In the genomic region with DNA sequence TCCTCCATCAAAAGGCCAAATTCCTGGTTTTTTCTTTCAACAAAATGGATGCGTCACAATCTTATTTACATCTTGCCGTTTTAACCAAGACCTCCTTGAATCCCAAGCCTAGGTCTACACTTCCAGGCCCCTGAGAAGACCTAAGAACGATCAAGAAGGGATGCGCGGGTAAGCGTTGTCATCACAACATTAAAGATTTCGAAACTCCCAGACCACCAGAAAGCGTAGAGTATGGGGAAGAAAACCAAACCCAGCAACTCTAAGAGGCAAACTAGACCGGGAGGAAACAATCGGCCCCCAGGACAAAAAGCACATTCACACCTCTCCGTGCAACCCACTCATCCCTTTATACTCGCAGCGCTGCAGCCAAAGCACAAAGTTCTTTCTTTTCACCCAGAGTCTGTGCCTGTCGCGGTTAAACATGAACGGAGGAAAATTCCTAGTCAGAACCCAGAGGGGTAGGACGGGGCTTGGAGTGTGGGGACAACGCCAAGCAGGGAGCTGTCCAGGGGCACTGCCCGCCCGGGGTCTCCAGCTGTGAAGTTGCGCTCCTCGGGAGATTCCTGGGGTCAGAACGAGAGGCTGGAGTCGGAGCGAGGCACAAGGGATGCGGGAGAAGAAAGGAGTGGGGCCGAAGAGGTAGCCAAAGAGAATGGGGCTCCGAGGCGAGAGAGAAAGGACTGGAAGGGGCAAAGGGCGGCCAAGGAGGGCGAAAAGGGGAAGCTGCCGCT, we compare ENCODE assay signal across 1 cellular context.
TF ChIP-seq lines count a peak whose summit lies in the region.

No MANE protein-coding gene starts in this region.

TF ChIP-seq in HepG2, 621 proteins besides CTCF, POLR2A, EP300 and RAD21 (continued from another document):
- TF ChIP-seq MAFF (IDR thresholded peaks at IDR 0.05; ENCODE audit: low read depth, low read length) = no peak
- peak; percentile 17; the same call in 1 of the 2 replicates for TF ChIP-seq ZNF335 (CRISPR knock-in tag; IDR thresholded peaks at IDR 0.05)
- TF ChIP-seq ZNF230 (CRISPR knock-in tag; IDR thresholded peaks at IDR 0.05) = no peak; the same call in 1 of the 2 replicates
- TF ChIP-seq NAIF1 (CRISPR knock-in tag; IDR thresholded peaks at IDR 0.05; ENCODE audit: borderline replicate concordance) = 0 out of 2 replicates have a peak, but pooled peaks have one; percentile 54
- TF ChIP-seq, protein P1, sequence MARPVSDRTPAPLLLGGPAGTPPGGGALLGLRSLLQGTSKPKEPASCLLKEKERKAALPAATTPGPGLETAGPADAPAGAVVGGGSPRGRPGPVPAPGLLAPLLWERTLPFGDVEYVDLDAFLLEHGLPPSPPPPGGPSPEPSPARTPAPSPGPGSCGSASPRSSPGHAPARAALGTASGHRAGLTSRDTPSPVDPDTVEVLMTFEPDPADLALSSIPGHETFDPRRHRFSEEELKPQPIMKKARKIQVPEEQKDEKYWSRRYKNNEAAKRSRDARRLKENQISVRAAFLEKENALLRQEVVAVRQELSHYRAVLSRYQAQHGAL (CRISPR knock-in tag; IDR thresholded peaks at IDR 0.05; ENCODE audit: not compliant biosample characterization) = no peak
- TF ChIP-seq, protein P2, sequence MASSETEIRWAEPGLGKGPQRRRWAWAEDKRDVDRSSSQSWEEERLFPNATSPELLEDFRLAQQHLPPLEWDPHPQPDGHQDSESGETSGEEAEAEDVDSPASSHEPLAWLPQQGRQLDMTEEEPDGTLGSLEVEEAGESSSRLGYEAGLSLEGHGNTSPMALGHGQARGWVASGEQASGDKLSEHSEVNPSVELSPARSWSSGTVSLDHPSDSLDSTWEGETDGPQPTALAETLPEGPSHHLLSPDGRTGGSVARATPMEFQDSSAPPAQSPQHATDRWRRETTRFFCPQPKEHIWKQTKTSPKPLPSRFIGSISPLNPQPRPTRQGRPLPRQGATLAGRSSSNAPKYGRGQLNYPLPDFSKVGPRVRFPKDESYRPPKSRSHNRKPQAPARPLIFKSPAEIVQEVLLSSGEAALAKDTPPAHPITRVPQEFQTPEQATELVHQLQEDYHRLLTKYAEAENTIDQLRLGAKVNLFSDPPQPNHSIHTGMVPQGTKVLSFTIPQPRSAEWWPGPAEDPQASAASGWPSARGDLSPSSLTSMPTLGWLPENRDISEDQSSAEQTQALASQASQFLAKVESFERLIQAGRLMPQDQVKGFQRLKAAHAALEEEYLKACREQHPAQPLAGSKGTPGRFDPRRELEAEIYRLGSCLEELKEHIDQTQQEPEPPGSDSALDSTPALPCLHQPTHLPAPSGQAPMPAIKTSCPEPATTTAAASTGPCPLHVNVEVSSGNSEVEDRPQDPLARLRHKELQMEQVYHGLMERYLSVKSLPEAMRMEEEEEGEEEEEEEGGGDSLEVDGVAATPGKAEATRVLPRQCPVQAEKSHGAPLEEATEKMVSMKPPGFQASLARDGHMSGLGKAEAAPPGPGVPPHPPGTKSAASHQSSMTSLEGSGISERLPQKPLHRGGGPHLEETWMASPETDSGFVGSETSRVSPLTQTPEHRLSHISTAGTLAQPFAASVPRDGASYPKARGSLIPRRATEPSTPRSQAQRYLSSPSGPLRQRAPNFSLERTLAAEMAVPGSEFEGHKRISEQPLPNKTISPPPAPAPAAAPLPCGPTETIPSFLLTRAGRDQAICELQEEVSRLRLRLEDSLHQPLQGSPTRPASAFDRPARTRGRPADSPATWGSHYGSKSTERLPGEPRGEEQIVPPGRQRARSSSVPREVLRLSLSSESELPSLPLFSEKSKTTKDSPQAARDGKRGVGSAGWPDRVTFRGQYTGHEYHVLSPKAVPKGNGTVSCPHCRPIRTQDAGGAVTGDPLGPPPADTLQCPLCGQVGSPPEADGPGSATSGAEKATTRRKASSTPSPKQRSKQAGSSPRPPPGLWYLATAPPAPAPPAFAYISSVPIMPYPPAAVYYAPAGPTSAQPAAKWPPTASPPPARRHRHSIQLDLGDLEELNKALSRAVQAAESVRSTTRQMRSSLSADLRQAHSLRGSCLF (CRISPR knock-in tag; IDR thresholded peaks at IDR 0.05; ENCODE audit: borderline replicate concordance) = peak; percentile 7; the same call in 1 of the 2 replicates
- TF ChIP-seq ZNF382 (CRISPR knock-in tag; IDR thresholded peaks at IDR 0.05; ENCODE audit: borderline replicate concordance) = no peak
- TF ChIP-seq, protein P3, sequence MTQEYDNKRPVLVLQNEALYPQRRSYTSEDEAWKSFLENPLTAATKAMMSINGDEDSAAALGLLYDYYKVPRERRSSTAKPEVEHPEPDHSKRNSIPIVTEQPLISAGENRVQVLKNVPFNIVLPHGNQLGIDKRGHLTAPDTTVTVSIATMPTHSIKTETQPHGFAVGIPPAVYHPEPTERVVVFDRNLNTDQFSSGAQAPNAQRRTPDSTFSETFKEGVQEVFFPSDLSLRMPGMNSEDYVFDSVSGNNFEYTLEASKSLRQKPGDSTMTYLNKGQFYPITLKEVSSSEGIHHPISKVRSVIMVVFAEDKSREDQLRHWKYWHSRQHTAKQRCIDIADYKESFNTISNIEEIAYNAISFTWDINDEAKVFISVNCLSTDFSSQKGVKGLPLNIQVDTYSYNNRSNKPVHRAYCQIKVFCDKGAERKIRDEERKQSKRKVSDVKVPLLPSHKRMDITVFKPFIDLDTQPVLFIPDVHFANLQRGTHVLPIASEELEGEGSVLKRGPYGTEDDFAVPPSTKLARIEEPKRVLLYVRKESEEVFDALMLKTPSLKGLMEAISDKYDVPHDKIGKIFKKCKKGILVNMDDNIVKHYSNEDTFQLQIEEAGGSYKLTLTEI (CRISPR knock-in tag; conservative IDR thresholded peaks at IDR 0.05) = no peak
- TF ChIP-seq, protein P4, sequence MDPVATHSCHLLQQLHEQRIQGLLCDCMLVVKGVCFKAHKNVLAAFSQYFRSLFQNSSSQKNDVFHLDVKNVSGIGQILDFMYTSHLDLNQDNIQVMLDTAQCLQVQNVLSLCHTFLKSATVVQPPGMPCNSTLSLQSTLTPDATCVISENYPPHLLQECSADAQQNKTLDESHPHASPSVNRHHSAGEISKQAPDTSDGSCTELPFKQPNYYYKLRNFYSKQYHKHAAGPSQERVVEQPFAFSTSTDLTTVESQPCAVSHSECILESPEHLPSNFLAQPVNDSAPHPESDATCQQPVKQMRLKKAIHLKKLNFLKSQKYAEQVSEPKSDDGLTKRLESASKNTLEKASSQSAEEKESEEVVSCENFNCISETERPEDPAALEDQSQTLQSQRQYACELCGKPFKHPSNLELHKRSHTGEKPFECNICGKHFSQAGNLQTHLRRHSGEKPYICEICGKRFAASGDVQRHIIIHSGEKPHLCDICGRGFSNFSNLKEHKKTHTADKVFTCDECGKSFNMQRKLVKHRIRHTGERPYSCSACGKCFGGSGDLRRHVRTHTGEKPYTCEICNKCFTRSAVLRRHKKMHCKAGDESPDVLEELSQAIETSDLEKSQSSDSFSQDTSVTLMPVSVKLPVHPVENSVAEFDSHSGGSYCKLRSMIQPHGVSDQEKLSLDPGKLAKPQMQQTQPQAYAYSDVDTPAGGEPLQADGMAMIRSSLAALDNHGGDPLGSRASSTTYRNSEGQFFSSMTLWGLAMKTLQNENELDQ (CRISPR knock-in tag; IDR thresholded peaks at IDR 0.05; ENCODE audit: borderline replicate concordance) = peak; percentile 49; the same call in 1 of the 2 replicates
- peak; percentile 59; the same call in 1 of the 2 replicates for TF ChIP-seq ZNF501 (CRISPR knock-in tag; IDR thresholded peaks at IDR 0.05)
- TF ChIP-seq MATR3 (CRISPR knock-in tag; IDR thresholded peaks at IDR 0.05) = peak; percentile 85; the same call in 1 of the 2 replicates
- peak; percentile 48 for TF ChIP-seq IRX3 (CRISPR knock-in tag; IDR thresholded peaks at IDR 0.05; ENCODE audit: borderline replicate concordance, low read depth)
- TF ChIP-seq DMAP1 (CRISPR knock-in tag; IDR thresholded peaks at IDR 0.05) = 0 out of 2 replicates have a peak, but pooled peaks have one; percentile 13
- no peak for TF ChIP-seq MZF1 (CRISPR knock-in tag; IDR thresholded peaks at IDR 0.05; ENCODE audit: borderline replicate concordance)
- peak; percentile 74 for TF ChIP-seq NRL (CRISPR knock-in tag; IDR thresholded peaks at IDR 0.05; ENCODE audit: borderline replicate concordance)
- TF ChIP-seq ZNF484 (CRISPR knock-in tag; IDR thresholded peaks at IDR 0.05; ENCODE audit: borderline replicate concordance, low read depth) = no peak
- TF ChIP-seq, protein P5, sequence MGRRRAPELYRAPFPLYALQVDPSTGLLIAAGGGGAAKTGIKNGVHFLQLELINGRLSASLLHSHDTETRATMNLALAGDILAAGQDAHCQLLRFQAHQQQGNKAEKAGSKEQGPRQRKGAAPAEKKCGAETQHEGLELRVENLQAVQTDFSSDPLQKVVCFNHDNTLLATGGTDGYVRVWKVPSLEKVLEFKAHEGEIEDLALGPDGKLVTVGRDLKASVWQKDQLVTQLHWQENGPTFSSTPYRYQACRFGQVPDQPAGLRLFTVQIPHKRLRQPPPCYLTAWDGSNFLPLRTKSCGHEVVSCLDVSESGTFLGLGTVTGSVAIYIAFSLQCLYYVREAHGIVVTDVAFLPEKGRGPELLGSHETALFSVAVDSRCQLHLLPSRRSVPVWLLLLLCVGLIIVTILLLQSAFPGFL (CRISPR knock-in tag; IDR thresholded peaks at IDR 0.05) = no peak
- TF ChIP-seq, protein P6, sequence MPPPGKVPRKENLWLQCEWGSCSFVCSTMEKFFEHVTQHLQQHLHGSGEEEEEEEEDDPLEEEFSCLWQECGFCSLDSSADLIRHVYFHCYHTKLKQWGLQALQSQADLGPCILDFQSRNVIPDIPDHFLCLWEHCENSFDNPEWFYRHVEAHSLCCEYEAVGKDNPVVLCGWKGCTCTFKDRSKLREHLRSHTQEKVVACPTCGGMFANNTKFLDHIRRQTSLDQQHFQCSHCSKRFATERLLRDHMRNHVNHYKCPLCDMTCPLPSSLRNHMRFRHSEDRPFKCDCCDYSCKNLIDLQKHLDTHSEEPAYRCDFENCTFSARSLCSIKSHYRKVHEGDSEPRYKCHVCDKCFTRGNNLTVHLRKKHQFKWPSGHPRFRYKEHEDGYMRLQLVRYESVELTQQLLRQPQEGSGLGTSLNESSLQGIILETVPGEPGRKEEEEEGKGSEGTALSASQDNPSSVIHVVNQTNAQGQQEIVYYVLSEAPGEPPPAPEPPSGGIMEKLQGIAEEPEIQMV (CRISPR knock-in tag; IDR thresholded peaks at IDR 0.05; ENCODE audit: low read depth) = 0 out of 2 replicates have a peak, but pooled peaks have one; percentile 7
- TF ChIP-seq, protein P7, sequence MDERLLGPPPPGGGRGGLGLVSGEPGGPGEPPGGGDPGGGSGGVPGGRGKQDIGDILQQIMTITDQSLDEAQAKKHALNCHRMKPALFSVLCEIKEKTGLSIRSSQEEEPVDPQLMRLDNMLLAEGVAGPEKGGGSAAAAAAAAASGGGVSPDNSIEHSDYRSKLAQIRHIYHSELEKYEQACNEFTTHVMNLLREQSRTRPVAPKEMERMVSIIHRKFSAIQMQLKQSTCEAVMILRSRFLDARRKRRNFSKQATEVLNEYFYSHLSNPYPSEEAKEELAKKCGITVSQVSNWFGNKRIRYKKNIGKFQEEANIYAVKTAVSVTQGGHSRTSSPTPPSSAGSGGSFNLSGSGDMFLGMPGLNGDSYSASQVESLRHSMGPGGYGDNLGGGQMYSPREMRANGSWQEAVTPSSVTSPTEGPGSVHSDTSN (CRISPR knock-in tag; IDR thresholded peaks at IDR 0.05) = 0 out of 2 replicates have a peak, but pooled peaks have one; percentile 18
- TF ChIP-seq ZNF431 (CRISPR knock-in tag; IDR thresholded peaks at IDR 0.05; ENCODE audit: borderline replicate concordance, low read depth) = no peak
- no peak for TF ChIP-seq NR2F6 (IDR thresholded peaks at IDR 0.05)
- no peak for TF ChIP-seq NR2F6 (CRISPR knock-in tag; IDR thresholded peaks at IDR 0.05)
- TF ChIP-seq JUND (CRISPR knock-in tag; IDR thresholded peaks at IDR 0.05) = peak; percentile 10; the same call in 1 of the 2 replicates
- peak; percentile 58; the same call in 1 of the 2 replicates for TF ChIP-seq ARHGAP35 (CRISPR knock-in tag; IDR thresholded peaks at IDR 0.05; ENCODE audit: borderline replicate concordance)
- TF ChIP-seq JUN (CRISPR knock-in tag; IDR thresholded peaks at IDR 0.05) = 0 out of 2 replicates have a peak, but pooled peaks have one; percentile 7
- no peak for TF ChIP-seq ZNF446 (CRISPR knock-in tag; IDR thresholded peaks at IDR 0.05)
- TF ChIP-seq HOXA5 (CRISPR knock-in tag; IDR thresholded peaks at IDR 0.05) = no peak; the same call in 1 of the 2 replicates
- TF ChIP-seq CCDC6 (CRISPR knock-in tag; IDR thresholded peaks at IDR 0.05) = peak; percentile 73; the same call in 1 of the 2 replicates
- 0 out of 2 replicates have a peak, but pooled peaks have one; percentile 40 for TF ChIP-seq ZNF644 (CRISPR knock-in tag; IDR thresholded peaks at IDR 0.05; ENCODE audit: low read depth)
- TF ChIP-seq ATM (IDR thresholded peaks at IDR 0.05; ENCODE audit: borderline replicate concordance) = no peak
- TF ChIP-seq, protein P8, sequence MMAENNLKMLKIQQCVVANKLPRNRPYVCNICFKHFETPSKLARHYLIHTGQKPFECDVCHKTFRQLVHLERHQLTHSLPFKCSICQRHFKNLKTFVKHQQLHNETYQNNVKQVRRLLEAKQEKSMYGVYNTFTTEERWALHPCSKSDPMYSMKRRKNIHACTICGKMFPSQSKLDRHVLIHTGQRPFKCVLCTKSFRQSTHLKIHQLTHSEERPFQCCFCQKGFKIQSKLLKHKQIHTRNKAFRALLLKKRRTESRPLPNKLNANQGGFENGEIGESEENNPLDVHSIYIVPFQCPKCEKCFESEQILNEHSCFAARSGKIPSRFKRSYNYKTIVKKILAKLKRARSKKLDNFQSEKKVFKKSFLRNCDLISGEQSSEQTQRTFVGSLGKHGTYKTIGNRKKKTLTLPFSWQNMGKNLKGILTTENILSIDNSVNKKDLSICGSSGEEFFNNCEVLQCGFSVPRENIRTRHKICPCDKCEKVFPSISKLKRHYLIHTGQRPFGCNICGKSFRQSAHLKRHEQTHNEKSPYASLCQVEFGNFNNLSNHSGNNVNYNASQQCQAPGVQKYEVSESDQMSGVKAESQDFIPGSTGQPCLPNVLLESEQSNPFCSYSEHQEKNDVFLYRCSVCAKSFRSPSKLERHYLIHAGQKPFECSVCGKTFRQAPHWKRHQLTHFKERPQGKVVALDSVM (CRISPR knock-in tag; IDR thresholded peaks at IDR 0.05) = peak; percentile 59
- TF ChIP-seq, protein P9, sequence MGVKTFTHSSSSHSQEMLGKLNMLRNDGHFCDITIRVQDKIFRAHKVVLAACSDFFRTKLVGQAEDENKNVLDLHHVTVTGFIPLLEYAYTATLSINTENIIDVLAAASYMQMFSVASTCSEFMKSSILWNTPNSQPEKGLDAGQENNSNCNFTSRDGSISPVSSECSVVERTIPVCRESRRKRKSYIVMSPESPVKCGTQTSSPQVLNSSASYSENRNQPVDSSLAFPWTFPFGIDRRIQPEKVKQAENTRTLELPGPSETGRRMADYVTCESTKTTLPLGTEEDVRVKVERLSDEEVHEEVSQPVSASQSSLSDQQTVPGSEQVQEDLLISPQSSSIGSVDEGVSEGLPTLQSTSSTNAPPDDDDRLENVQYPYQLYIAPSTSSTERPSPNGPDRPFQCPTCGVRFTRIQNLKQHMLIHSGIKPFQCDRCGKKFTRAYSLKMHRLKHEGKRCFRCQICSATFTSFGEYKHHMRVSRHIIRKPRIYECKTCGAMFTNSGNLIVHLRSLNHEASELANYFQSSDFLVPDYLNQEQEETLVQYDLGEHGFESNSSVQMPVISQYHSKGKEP (CRISPR knock-in tag; IDR thresholded peaks at IDR 0.05) = 0 out of 2 replicates have a peak, but pooled peaks have one; percentile 72
- TF ChIP-seq, protein P10, sequence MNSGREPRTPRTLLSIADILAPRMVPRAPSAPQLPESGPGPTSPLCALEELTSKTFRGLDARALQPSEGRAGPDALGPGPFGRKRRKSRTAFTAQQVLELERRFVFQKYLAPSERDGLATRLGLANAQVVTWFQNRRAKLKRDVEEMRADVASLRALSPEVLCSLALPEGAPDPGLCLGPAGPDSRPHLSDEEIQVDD (CRISPR knock-in tag; IDR thresholded peaks at IDR 0.05; ENCODE audit: borderline replicate concordance) = 0 out of 2 replicates have a peak, but pooled peaks have one; percentile 2
